Comparison of ENCODE assay signal across 8 cellular contexts in genomic region chr10:61899045-61899444, GRCh38. TPM values are rescaled to one million over a fixed set of nuclear protein-coding genes. Genes with fewer than 3 reads are reported as not detected.
DNase-seq lines count a peak whose midpoint lies in the region; TF ChIP-seq lines count a peak whose summit lies in the region.

No MANE protein-coding gene starts in this region.

- H3K27me3 ChIP-seq in SJCRH30, result no peaks in the 10 kb centered on the region
- no peaks in the 10 kb centered on the region for H3K27me3 ChIP-seq in WERI-Rb-1 (ENCODE audit: insufficient read depth, low read depth, severe bottlenecking)

- H3K36me3 Mint-ChIP-seq in activated CD4-positive, alpha-beta T cell treated with anti-CD3 and anti-CD28 coated beads, Interleukin-2, amount 10 ng/mL, durations not matched to agents 7 days and 5 days (ENCODE audit: low read depth), result peaks cover 8% of the 10 kb centered on the region

- CTCF ChIA-PET in activated CD4-positive, alpha-beta T cell treated with anti-CD3 and anti-CD28 coated beads, Interleukin-2, amount 10 ng/mL, durations not matched to agents 7 days and 5 days (lab: Charles Lee), result interaction anchor here (0.6 to 1.4 kb wide), 8 partner anchors 9 to 956 kb away, joined by 3 to 5 read pairs (median 3); no protein-coding TSS in a partner anchor

- DNase-seq in activated CD4-positive, alpha-beta T cell treated with anti-CD3 and anti-CD28 coated beads, Interleukin-2, amount 10 ng/mL, durations not matched to agents 7 days and 5 days, result peak; percentile 18
- no peak for DNase-seq in activated CD4-positive, alpha-beta T cell treated with anti-CD3 and anti-CD28 coated beads for 4 hours
- peak in 1 of 2 experiments; percentile 34 for DNase-seq in SJCRH30
- peak; percentile 69 for DNase-seq in fibroblast of mammary gland (ENCODE audit: low read depth)
- DNase-seq in stromal cell of bone marrow (ENCODE audit: low read depth), result peak; percentile 19
- no peak for DNase-seq in C1 segment of cervical spinal cord (lab: John Stamatoyannopoulos, UW)
- DNase-seq in NCI-H446 (lab: John Stamatoyannopoulos, UW), result no peak
- no peak for DNase-seq in WERI-Rb-1

- H3K9me3 Mint-ChIP-seq in activated CD4-positive, alpha-beta T cell treated with anti-CD3 and anti-CD28 coated beads, Interleukin-2, amount 10 ng/mL, durations not matched to agents 7 days and 5 days, result no peaks in the 10 kb centered on the region

- no peak for TF ChIP-seq CTCF in fibroblast of mammary gland (conservative IDR thresholded peaks at IDR 0.05; ENCODE audit: control insufficient read depth, insufficient read depth, low read depth, low read length)
- no peak for TF ChIP-seq CTCF in WERI-Rb-1 (IDR thresholded peaks at IDR 0.05; ENCODE audit: low read depth, low read length)

- H3K4me1 ChIP-seq in SJCRH30, result peaks cover 8% of the 10 kb centered on the region; the same call in 1 of the 2 replicates

- no peaks in the 10 kb centered on the region for H3K27me3 Mint-ChIP-seq in activated CD4-positive, alpha-beta T cell treated with anti-CD3 and anti-CD28 coated beads, Interleukin-2, amount 10 ng/mL, durations not matched to agents 7 days and 5 days

- peak overlapping the region; percentile 100 for H3K27ac Mint-ChIP-seq in activated CD4-positive, alpha-beta T cell treated with anti-CD3 and anti-CD28 coated beads, Interleukin-2, amount 10 ng/mL, durations not matched to agents 7 days and 5 days

- H3K4me3 ChIP-seq in SJCRH30, result peak overlapping the region; percentile 73
- no peak overlapping the region for H3K4me3 ChIP-seq in fibroblast of mammary gland (ENCODE audit: control insufficient read depth, low read depth, low read length)
- H3K4me3 ChIP-seq in WERI-Rb-1 (ENCODE audit: low read depth, low read length), result no peak overlapping the region

- H3K9me3 ChIP-seq in SJCRH30 (replicated peaks), result no peaks in the 10 kb centered on the region
- H3K9me3 ChIP-seq in WERI-Rb-1 (ENCODE audit: severe bottlenecking), result no peaks in the 10 kb centered on the region

- H3K27ac ChIP-seq in SJCRH30, result peak overlapping the region; percentile 98
- H3K27ac ChIP-seq in WERI-Rb-1, result no peak overlapping the region

- H3K36me3 ChIP-seq in SJCRH30 (no peaks in the 10 kb centered on the region), WERI-Rb-1 (no peaks in the 10 kb centered on the region)

- H3K4me3 Mint-ChIP-seq in activated CD4-positive, alpha-beta T cell treated with anti-CD3 and anti-CD28 coated beads, Interleukin-2, amount 10 ng/mL, durations not matched to agents 7 days and 5 days, result peak overlapping the region; percentile 97

- POLR2A ChIA-PET in activated CD4-positive, alpha-beta T cell treated with anti-CD3 and anti-CD28 coated beads, Interleukin-2, amount 10 ng/mL, durations not matched to agents 7 days and 5 days (lab: Charles Lee), result no interaction called here

- peaks cover 33% of the 10 kb centered on the region for H3K4me1 Mint-ChIP-seq in activated CD4-positive, alpha-beta T cell treated with anti-CD3 and anti-CD28 coated beads, Interleukin-2, amount 10 ng/mL, durations not matched to agents 7 days and 5 days

RNA-seq across cellular contexts. Expression of gene ARID5B, which starts 2.5 kb away (rescaled TPM):
- total RNA-seq in activated CD4-positive, alpha-beta T cell treated with anti-CD3 and anti-CD28 coated beads, Interleukin-2, amount 10 ng/mL, durations not matched to agents 7 days and 5 days, result 10 to 100 TPM; 41.2 to 42.9 TPM
- 10.3 and 10.5 TPM in 2 replicates for total RNA-seq in SJCRH30 (2014; rRNA removed; shearing (Covaris generic))

Comparison
In these comparisons a context has a peak if more than half of its experiments do, and no peak if none do; other contexts are left out.
1. DNase-seq: peak in activated CD4-positive, alpha-beta T cell treated with anti-CD3 and anti-CD28 coated beads, Interleukin-2, amount 10 ng/mL, durations not matched to agents 7 days and 5 days (single experiment), fibroblast of mammary gland (single experiment) and stromal cell of bone marrow (single experiment); none in activated CD4-positive, alpha-beta T cell treated with anti-CD3 and anti-CD28 coated beads for 4 hours (0 of 2), C1 segment of cervical spinal cord (0 of 14), NCI-H446 (0 of 2) and WERI-Rb-1 (single experiment).